Comparison of ENCODE assay signal across 8 cellular contexts in genomic region chr6:28922841-28923317, GRCh38. TPM values are rescaled to one million over a fixed set of nuclear protein-coding genes. Genes with fewer than 3 reads are reported as not detected.
DNase-seq lines count a peak whose midpoint lies in the region; ATAC-seq and TF ChIP-seq lines count a peak whose summit lies in the region.

No MANE protein-coding gene starts in this region.

- H3K4ac ChIP-seq in trophoblast cell (ENCODE audit: low read depth, low read length) = peak overlapping the region; percentile 80

- peak overlapping the region; percentile 91 to 100 (median 98) for H3K9ac ChIP-seq in BLaER1 treated with 17β-estradiol and CSF1 and Interleukin-3, amounts not matched to agents 10 nM and 100 nM
- H3K9ac ChIP-seq in trophoblast cell (ENCODE audit: low read length) = peak overlapping the region; percentile 99

- peak overlapping the region; percentile 79 for H4K8ac ChIP-seq in trophoblast cell (ENCODE audit: low read depth, low read length)

- H3K79me2 ChIP-seq in OCI-LY7 (ENCODE audit: insufficient read depth, low read depth, low read length) = peaks cover 51% of the 10 kb centered on the region
- H3K79me2 ChIP-seq in trophoblast cell (ENCODE audit: control insufficient read depth, insufficient read depth, low read length, poor library complexity) = peaks cover 15% of the 10 kb centered on the region

- peak overlapping the region; percentile 92 to 97 for H3K27ac Mint-ChIP-seq in activated naive CD4-positive, alpha-beta T cell treated with anti-CD3 and anti-CD28 coated beads, Interleukin-2, amount 50 U/mL, for 72 hours

- peak overlapping the region; percentile 83 to 100 (median 99) for H3K27ac ChIP-seq in BLaER1 treated with 17β-estradiol and CSF1 and Interleukin-3, amounts not matched to agents 10 nM and 100 nM
- H3K27ac ChIP-seq in OCI-LY7 (ENCODE audit: low read depth, low read length, poor library complexity, severe bottlenecking) (peak overlapping the region; percentile 73), trophoblast cell (ENCODE audit: low read depth, low read length) (peak overlapping the region; percentile 94)

- BruUV-seq in OCI-LY7 (replicated peaks; lab: Mats Ljungman, UMichigan) = no TSS peak

- CTCF ChIA-PET in OCI-LY7 (lab: Charles Lee; ENCODE audit: unreplicated experiment) = interaction anchor here (0.8 kb wide), 1 partner anchor 33 kb away, joined by 3 read pairs; no protein-coding TSS in a partner anchor

- no peak for TF ChIP-seq CTCF in OCI-LY7 (conservative IDR thresholded peaks at IDR 0.05; ENCODE audit: low read length)

- H3K14ac ChIP-seq in trophoblast cell (ENCODE audit: low read length) = peak overlapping the region; percentile 94

- peaks cover 43 to 58% (median 51%) of the 10 kb centered on the region in 10 experiments for H3K4me1 ChIP-seq in BLaER1 treated with 17β-estradiol and CSF1 and Interleukin-3, amounts not matched to agents 10 nM and 100 nM
- H3K4me1 ChIP-seq in OCI-LY7 (ENCODE audit: insufficient read depth, low read length, poor library complexity, severe bottlenecking) (peaks cover 26% of the 10 kb centered on the region), trophoblast cell (ENCODE audit: control insufficient read depth in 1 of 2, insufficient read depth in 2 of 2, low read length in 2 of 2) (peaks cover 2 to 8% of the 10 kb centered on the region in 2 experiments)

- H3K9me2 ChIP-seq in OCI-LY7 (ENCODE audit: insufficient read depth, low read length) = no peaks in the 10 kb centered on the region

- H3K36me3 ChIP-seq in BLaER1 treated with 17β-estradiol and CSF1 and Interleukin-3, amounts not matched to agents 10 nM and 100 nM = peaks cover 42 to 47% (median 45%) of the 10 kb centered on the region in 11 experiments
- H3K36me3 ChIP-seq in OCI-LY7 (ENCODE audit: insufficient read depth, low read length) = peaks cover 46% of the 10 kb centered on the region
- peaks cover 19 to 32% of the 10 kb centered on the region in 2 experiments for H3K36me3 ChIP-seq in trophoblast cell (ENCODE audit: control insufficient read depth in 1 of 2, insufficient read depth in 2 of 2, low read length in 2 of 2)

- H3K23ac ChIP-seq in trophoblast cell (ENCODE audit: low read length) = no peak overlapping the region

- DNase-seq in OCI-LY7 (ENCODE audit: low spot score) (peak; percentile 74), cardiac septum (ENCODE audit: low spot score) (peak; percentile 81), trophoblast cell (peak; percentile 2 to 41), COLO829 (ENCODE audit: low spot score) (no peak)
- peak; percentile 33 to 61 for DNase-seq in activated naive CD4-positive, alpha-beta T cell treated with anti-CD3 and anti-CD28 coated beads, Interleukin-2, amount 50 U/mL, for 72 hours (ENCODE audit: low spot score in 2 of 2)

- peaks cover 17% of the 10 kb centered on the region for H3K79me1 ChIP-seq in trophoblast cell (ENCODE audit: low read length)

- no CpG with 5 or more reads among the region's 33 CpGs for WGBS in trophoblast cell (ENCODE audit: extremely low coverage, insufficient coverage, insufficient read length)

- peak overlapping the region; percentile 90 for H2BK5ac ChIP-seq in trophoblast cell (ENCODE audit: low read depth, low read length, poor library complexity)

- H3K4me2 ChIP-seq in BLaER1 treated with 17β-estradiol and CSF1 and Interleukin-3, amounts not matched to agents 10 nM and 100 nM = peak overlapping the region; percentile 71 to 96 (median 91)
- H3K4me2 ChIP-seq in OCI-LY7 (ENCODE audit: low read length) = peak overlapping the region; percentile 95
- peak overlapping the region; percentile 75 for H3K4me2 ChIP-seq in trophoblast cell (ENCODE audit: low read length)

- POLR2A ChIA-PET in OCI-LY7 (lab: Charles Lee) = interaction anchor here (0.6 to 5.6 kb wide), 16 partner anchors 11 to 80 kb away, joined by 3 to 37 read pairs (median 4); no protein-coding TSS in a partner anchor

- peaks cover 38 to 51% of the 10 kb centered on the region in 2 donors for H3K36me3 Mint-ChIP-seq in activated naive CD4-positive, alpha-beta T cell treated with anti-CD3 and anti-CD28 coated beads, Interleukin-2, amount 50 U/mL, for 72 hours

- H2AFZ ChIP-seq in OCI-LY7 (ENCODE audit: low read length) = no peak overlapping the region; the same call in 1 of the 2 replicates
- peak overlapping the region; percentile 46 for H2AFZ ChIP-seq in trophoblast cell (ENCODE audit: insufficient read depth, low read length, poor library complexity)

- H2BK120ac ChIP-seq in trophoblast cell (ENCODE audit: insufficient read depth, low read length, poor library complexity) = peak overlapping the region; percentile 89

- H4K20me1 ChIP-seq in BLaER1 treated with 17β-estradiol and CSF1 and Interleukin-3, amounts not matched to agents 10 nM and 100 nM = peaks cover 0 to 50% (median 37%) of the 10 kb centered on the region in 11 experiments; a peak in 18 of 22 replicates
- H4K20me1 ChIP-seq in OCI-LY7 (ENCODE audit: insufficient read depth, low read length) = peaks cover 18% of the 10 kb centered on the region

- peaks cover 0 to 8% (median 0%) of the 10 kb centered on the region in 11 experiments; a peak in 2 of 22 replicates for H3K9me3 ChIP-seq in BLaER1 treated with 17β-estradiol and CSF1 and Interleukin-3, amounts not matched to agents 10 nM and 100 nM (replicated peaks in 1 of 11)
- no peaks in the 10 kb centered on the region for H3K9me3 ChIP-seq in OCI-LY7 (ENCODE audit: low read length)
- peaks cover 2% of the 10 kb centered on the region for H3K9me3 ChIP-seq in trophoblast cell (ENCODE audit: insufficient read depth, low read depth, low read length)

- peak overlapping the region; percentile 73 to 100 (median 96) for H3K4me3 ChIP-seq in BLaER1 treated with 17β-estradiol and CSF1 and Interleukin-3, amounts not matched to agents 10 nM and 100 nM
- H3K4me3 ChIP-seq in OCI-LY7 (ENCODE audit: low read depth, low read length, poor library complexity, severe bottlenecking) = peak overlapping the region; percentile 93
- H3K4me3 ChIP-seq in trophoblast cell (ENCODE audit: low read depth, low read length) = peak overlapping the region; percentile 99

- peak; percentile 34 for ATAC-seq in GM19035 (IDR thresholded peaks at IDR 0.05; ENCODE audit: unreplicated experiment)
- ATAC-seq in HG03135 (IDR thresholded peaks at IDR 0.05; ENCODE audit: unreplicated experiment) = peak; percentile 34
- peak; percentile 29 to 42 for ATAC-seq in activated naive CD4-positive, alpha-beta T cell treated with anti-CD3 and anti-CD28 coated beads, Interleukin-2, amount 50 U/mL, for 72 hours

- H4K91ac ChIP-seq in trophoblast cell (ENCODE audit: low read depth, low read length) = peak overlapping the region; percentile 98

- intact Hi-C loops in OCI-LY7 (cut with micrococcal nuclease; ENCODE audit: unreplicated experiment) (loop anchor here (1.0 to 2.0 kb wide), 2 partner anchors 21 to 26 kb away; no protein-coding TSS in a partner anchor), cardiac septum (cut with DNase I) (loop anchor here (1.0 to 10.0 kb wide), 2 partner anchors 27 to 62 kb away; no protein-coding TSS in a partner anchor)

- H3K9me3 Mint-ChIP-seq in activated naive CD4-positive, alpha-beta T cell treated with anti-CD3 and anti-CD28 coated beads, Interleukin-2, amount 50 U/mL, for 72 hours = no peaks in the 10 kb centered on the region

- H2BK12ac ChIP-seq in trophoblast cell (ENCODE audit: low read length) = no peak overlapping the region

- H3K27me3 ChIP-seq in BLaER1 treated with 17β-estradiol and CSF1 and Interleukin-3, amounts not matched to agents 10 nM and 100 nM = no peaks in the 10 kb centered on the region
- H3K27me3 ChIP-seq in trophoblast cell (ENCODE audit: insufficient read depth, low read length) = no peaks in the 10 kb centered on the region

- peak overlapping the region; percentile 93 for H4K12ac ChIP-seq in trophoblast cell (ENCODE audit: low read depth, low read length)

- H3K18ac ChIP-seq in trophoblast cell (ENCODE audit: low read length) = peak overlapping the region; percentile 89

- H2AK5ac ChIP-seq in trophoblast cell (ENCODE audit: low read length) = peak overlapping the region; percentile 96

RNA-seq across cellular contexts. Expression of gene TRIM27, which starts 0.9 kb away (rescaled TPM):
- total RNA-seq in OCI-LY7 (2014; rRNA removed; shearing (Covaris generic)) = 126 and 130 TPM in 2 replicates
- total RNA-seq in OCI-LY7 (2022) (112 and 116 TPM in 2 replicates), cardiac septum (21.0 TPM)
- total RNA-seq in activated naive CD4-positive, alpha-beta T cell treated with anti-CD3 and anti-CD28 coated beads, Interleukin-2, amount 50 U/mL, for 72 hours = 10 to 100 TPM; 34.3 to 45.4 TPM
- polyA plus RNA-seq in trophoblast cell (2013) = 53.3 and 54.2 TPM in 2 replicates
